ENCODE assay signal across 23 cellular contexts in the genomic region with DNA sequence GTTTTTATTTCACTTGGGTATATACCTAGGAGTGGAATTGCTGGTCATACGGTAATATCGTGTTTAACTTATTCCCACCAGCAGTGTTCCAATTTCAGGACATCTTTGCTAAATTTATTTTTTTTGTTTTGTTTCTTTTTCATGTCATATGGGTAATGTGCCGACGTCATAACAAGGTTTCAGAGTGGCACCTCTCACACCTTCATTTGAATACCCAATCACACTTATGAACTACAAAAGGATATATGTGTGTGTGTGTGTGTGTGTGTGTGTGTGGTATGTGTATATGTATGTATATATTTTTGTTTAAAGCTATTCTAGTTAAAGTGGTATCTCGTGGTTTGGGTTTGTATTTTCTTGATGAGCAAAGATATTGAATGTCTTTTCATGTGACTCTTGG. TPM values are rescaled to one million over a fixed set of nuclear protein-coding genes. Genes with fewer than 3 reads are reported as not detected.
A peak's percentile ranks its signal among the peaks of the same experiment; 100 is the strongest.
DNase-seq lines count a peak whose midpoint lies in the region; ATAC-seq and TF ChIP-seq lines count a peak whose summit lies in the region.
"Had no signal": no experiment of that assay in that cellular context is flagged by ENCODE, and none has a peak within 500 bp of the region (broad histone marks: within the 10 kb centered on the region; RNA-seq: fewer than 3 reads in every experiment).

No MANE protein-coding gene starts in this region.

- intact Hi-C loops in activated CD4-positive, alpha-beta T cell treated with anti-CD3 and anti-CD28 coated beads, Interleukin-2, amount 10 ng/mL, durations not matched to agents 24 days and 14 days (cut with micrococcal nuclease): no loop called here
- intact Hi-C loops in CD4-positive, alpha-beta memory T cell (cut with micrococcal nuclease): no loop called here
- intact Hi-C loops in activated T-helper 1 cell treated with anti-CD3 and anti-CD28 coated beads, Interleukin-12 subunit alpha, Interleukin-12 subunit beta, Interleukin-2, Interleukin-4 antibody, amounts not matched to agents 30 ng/mL and 10 ng/mL and 1 ng/mL, durations not matched to agents 14 hours and 24 hours and 36 hours (cut with micrococcal nuclease): no loop called here

- H3K27me3 Mint-ChIP-seq in activated CD4-positive, alpha-beta T cell treated with anti-CD3 and anti-CD28 coated beads, Interleukin-2, amount 10 ng/mL, durations not matched to agents 24 days and 14 days: no peaks in the 10 kb centered on the region
- no peaks in the 10 kb centered on the region for H3K27me3 Mint-ChIP-seq in CD4-positive, alpha-beta memory T cell
- H3K27me3 Mint-ChIP-seq in activated T-helper 1 cell treated with anti-CD3 and anti-CD28 coated beads, Interleukin-12 subunit alpha, Interleukin-12 subunit beta, Interleukin-2, Interleukin-4 antibody, amounts not matched to agents 30 ng/mL and 10 ng/mL and 1 ng/mL, durations not matched to agents 14 hours and 24 hours and 36 hours (ENCODE audit: insufficient read depth): no peaks in the 10 kb centered on the region
- H3K27me3 Mint-ChIP-seq in memory B cell: no peaks in the 10 kb centered on the region

- peaks cover 5% of the 10 kb centered on the region for H3K9me3 Mint-ChIP-seq in activated CD4-positive, alpha-beta T cell treated with anti-CD3 and anti-CD28 coated beads, Interleukin-2, amount 10 ng/mL, durations not matched to agents 24 days and 14 days
- peaks cover 0 to 7% (median 3%) of the 10 kb centered on the region in 8 donors for H3K9me3 Mint-ChIP-seq in CD4-positive, alpha-beta memory T cell
- peaks cover 21% of the 10 kb centered on the region for H3K9me3 Mint-ChIP-seq in activated T-helper 1 cell treated with anti-CD3 and anti-CD28 coated beads, Interleukin-12 subunit alpha, Interleukin-12 subunit beta, Interleukin-2, Interleukin-4 antibody, amounts not matched to agents 30 ng/mL and 10 ng/mL and 1 ng/mL, durations not matched to agents 14 hours and 24 hours and 36 hours
- peaks cover 9% of the 10 kb centered on the region for H3K9me3 Mint-ChIP-seq in memory B cell

- H3K27ac ChIP-seq in CD4-positive, alpha-beta memory T cell (ENCODE audit: low read depth, low read length): no peak overlapping the region
- H3K27ac ChIP-seq: C4-2B, PC-9 had no signal

- no peak overlapping the region for H3K4me3 Mint-ChIP-seq in activated CD4-positive, alpha-beta T cell treated with anti-CD3 and anti-CD28 coated beads, Interleukin-2, amount 10 ng/mL, durations not matched to agents 24 days and 14 days
- peak overlapping the region in 4 of 8 donors; percentile 3 to 30 (median 12) for H3K4me3 Mint-ChIP-seq in CD4-positive, alpha-beta memory T cell
- H3K4me3 Mint-ChIP-seq in activated T-helper 1 cell treated with anti-CD3 and anti-CD28 coated beads, Interleukin-12 subunit alpha, Interleukin-12 subunit beta, Interleukin-2, Interleukin-4 antibody, amounts not matched to agents 30 ng/mL and 10 ng/mL and 1 ng/mL, durations not matched to agents 14 hours and 24 hours and 36 hours: no peak overlapping the region
- no peak overlapping the region for H3K4me3 Mint-ChIP-seq in memory B cell

- peaks cover 59% of the 10 kb centered on the region for H3K4me1 ChIP-seq in CD4-positive, alpha-beta memory T cell (ENCODE audit: insufficient read depth, low read length)

- H3K27me3 ChIP-seq in CD4-positive, alpha-beta memory T cell (ENCODE audit: insufficient read depth, low read length): no peaks in the 10 kb centered on the region

- POLR2A ChIA-PET in CD4-positive, alpha-beta memory T cell (lab: Charles Lee; ENCODE audit: partially characterized antibody): no interaction called here

- H3K27ac Mint-ChIP-seq in activated CD4-positive, alpha-beta T cell treated with anti-CD3 and anti-CD28 coated beads, Interleukin-2, amount 10 ng/mL, durations not matched to agents 24 days and 14 days: peak overlapping the region; percentile 18
- peak overlapping the region in 5 of 7 donors; percentile 9 to 51 (median 22) for H3K27ac Mint-ChIP-seq in CD4-positive, alpha-beta memory T cell
- peak overlapping the region; percentile 75 for H3K27ac Mint-ChIP-seq in activated T-helper 1 cell treated with anti-CD3 and anti-CD28 coated beads, Interleukin-12 subunit alpha, Interleukin-12 subunit beta, Interleukin-2, Interleukin-4 antibody, amounts not matched to agents 30 ng/mL and 10 ng/mL and 1 ng/mL, durations not matched to agents 14 hours and 24 hours and 36 hours
- H3K27ac Mint-ChIP-seq in memory B cell: peak overlapping the region; percentile 71

- DNase-seq in activated CD4-positive, alpha-beta T cell treated with anti-CD3 and anti-CD28 coated beads, Interleukin-2, amount 10 ng/mL, durations not matched to agents 24 days and 14 days: no peak
- no peak for DNase-seq in activated CD4-positive, alpha-beta T cell treated with anti-CD3 and anti-CD28 coated beads, Interleukin-2, amount 50 U/mL, for 1 hour
- peak in 2 of 5 donors; percentile 15 to 30 for DNase-seq in CD4-positive, alpha-beta memory T cell
- no peak for DNase-seq in activated T-helper 1 cell treated with anti-CD3 and anti-CD28 coated beads, Interleukin-12 subunit alpha, Interleukin-12 subunit beta, Interleukin-2, Interleukin-4 antibody, amounts not matched to agents 30 ng/mL and 10 ng/mL and 1 ng/mL, durations not matched to agents 14 hours and 24 hours and 36 hours (ENCODE audit: low spot score)
- no peak for DNase-seq in memory B cell (ENCODE audit: low spot score in 2 of 2)
- DNase-seq: AML-193, DMS53, GDM1, IMR-90, NCI-H1105, NCI-H146, NCI-H2029, NCI-H226, NCI-H510A treated with DMSO at 0.1 percent for 48 hours, NCI-H748 treated with DMSO at 0.1 percent for 48 hours, PC-9, RPMI8226, SHP77 had no signal

- CTCF ChIA-PET in CD4-positive, alpha-beta memory T cell (lab: Charles Lee; ENCODE audit: partially characterized antibody): no interaction called here

- H3K36me3 Mint-ChIP-seq in activated CD4-positive, alpha-beta T cell treated with anti-CD3 and anti-CD28 coated beads, Interleukin-2, amount 10 ng/mL, durations not matched to agents 24 days and 14 days (ENCODE audit: low read depth): peaks cover 61% of the 10 kb centered on the region
- H3K36me3 Mint-ChIP-seq in CD4-positive, alpha-beta memory T cell: peaks cover 22 to 28% of the 10 kb centered on the region in 2 donors
- H3K36me3 Mint-ChIP-seq in activated T-helper 1 cell treated with anti-CD3 and anti-CD28 coated beads, Interleukin-12 subunit alpha, Interleukin-12 subunit beta, Interleukin-2, Interleukin-4 antibody, amounts not matched to agents 30 ng/mL and 10 ng/mL and 1 ng/mL, durations not matched to agents 14 hours and 24 hours and 36 hours (ENCODE audit: low read depth): peaks cover 49% of the 10 kb centered on the region
- peaks cover 33% of the 10 kb centered on the region for H3K36me3 Mint-ChIP-seq in memory B cell

- H3K9me3 ChIP-seq in CD4-positive, alpha-beta memory T cell (ENCODE audit: control insufficient read depth in 1 of 2, low read length in 2 of 2): no peaks in the 10 kb centered on the region
- H3K9me3 ChIP-seq: HAP-1 had no signal

- no peak overlapping the region for H3K4me3 ChIP-seq in CD4-positive, alpha-beta memory T cell (ENCODE audit: low read length in 2 of 2)
- H3K4me3 ChIP-seq: HAP-1, PC-9 had no signal

- ATAC-seq in memory B cell (ENCODE audit: low read depth) (peak; percentile 42), GM21529 (IDR thresholded peaks at IDR 0.05; ENCODE audit: unreplicated experiment) (no peak), GM18505 (IDR thresholded peaks at IDR 0.05; ENCODE audit: unreplicated experiment) (no peak), HG02884 (IDR thresholded peaks at IDR 0.05; ENCODE audit: unreplicated experiment) (no peak)

- TF ChIP-seq POLR2A in GM18505 (IDR thresholded peaks at IDR 0.05; ENCODE audit: borderline replicate concordance, extremely low read depth, insufficient read depth, insufficient read length): no peak

- no peaks in the 10 kb centered on the region for H3K36me3 ChIP-seq in CD4-positive, alpha-beta memory T cell (ENCODE audit: insufficient read depth, low read length)
- H3K36me3 ChIP-seq: HAP-1 had no signal

- peaks cover 60% of the 10 kb centered on the region for H3K4me1 Mint-ChIP-seq in activated CD4-positive, alpha-beta T cell treated with anti-CD3 and anti-CD28 coated beads, Interleukin-2, amount 10 ng/mL, durations not matched to agents 24 days and 14 days
- peaks cover 50 to 87% (median 67%) of the 10 kb centered on the region in 4 donors for H3K4me1 Mint-ChIP-seq in CD4-positive, alpha-beta memory T cell
- peaks cover 63% of the 10 kb centered on the region for H3K4me1 Mint-ChIP-seq in activated T-helper 1 cell treated with anti-CD3 and anti-CD28 coated beads, Interleukin-12 subunit alpha, Interleukin-12 subunit beta, Interleukin-2, Interleukin-4 antibody, amounts not matched to agents 30 ng/mL and 10 ng/mL and 1 ng/mL, durations not matched to agents 14 hours and 24 hours and 36 hours (ENCODE audit: low read depth)
- H3K4me1 Mint-ChIP-seq in memory B cell: peaks cover 55% of the 10 kb centered on the region

RNA-seq across cellular contexts. Expression of a gene that starts 12.1 kb away (rescaled TPM):
- total RNA-seq in activated CD4-positive, alpha-beta T cell treated with anti-CD3 and anti-CD28 coated beads, Interleukin-2, amount 10 ng/mL, durations not matched to agents 24 days and 14 days: 64.6 and 68.8 TPM in 2 replicates
- total RNA-seq in CD4-positive, alpha-beta memory T cell: 10 to 100 TPM; 43.4 to 44.8 TPM
- polyA plus RNA-seq in CD4-positive, alpha-beta memory T cell: 10 to 100 TPM; 14.9 to 21.0 TPM
- 69.2 and 73.1 TPM in 2 replicates for total RNA-seq in activated T-helper 1 cell treated with anti-CD3 and anti-CD28 coated beads, Interleukin-12 subunit alpha, Interleukin-12 subunit beta, Interleukin-2, Interleukin-4 antibody, amounts not matched to agents 30 ng/mL and 10 ng/mL and 1 ng/mL, durations not matched to agents 14 hours and 24 hours and 36 hours

Comparison
In these comparisons a context has a peak if more than half of its experiments do, and no peak if none do; other contexts are left out.
1. H3K27ac Mint-ChIP-seq: peak in every context shown above with its lines; median percentile 75 in activated T-helper 1 cell treated with anti-CD3 and anti-CD28 coated beads, Interleukin-12 subunit alpha, Interleukin-12 subunit beta, Interleukin-2, Interleukin-4 antibody, amounts not matched to agents 30 ng/mL and 10 ng/mL and 1 ng/mL, durations not matched to agents 14 hours and 24 hours and 36 hours; 71 in memory B cell; 22 in CD4-positive, alpha-beta memory T cell; 18 in activated CD4-positive, alpha-beta T cell treated with anti-CD3 and anti-CD28 coated beads, Interleukin-2, amount 10 ng/mL, durations not matched to agents 24 days and 14 days.